38 cellular contexts compared by ENCODE assay signal in genomic region chr6:78925317-78925716, GRCh38.
"Had no signal": no experiment of that assay in that cellular context is flagged by ENCODE, and none has a peak within 500 bp of the region (broad histone marks: within the 10 kb centered on the region; RNA-seq: fewer than 3 reads in every experiment).

No MANE protein-coding gene starts in this region.

- ATAC-seq: activated naive CD4-positive, alpha-beta T cell treated with anti-CD3 and anti-CD28 coated beads, Interleukin-2, amount 50 U/mL, for 72 hours; activated naive CD8-positive, alpha-beta T cell treated with anti-CD3 and anti-CD28 coated beads, Interleukin-2, amount 50 U/mL, for 24 hours; activated T-cell treated with anti-CD3 and anti-CD28 coated beads, Interleukin-2, amount 50 U/mL, for 4 hours; activated T-cell treated with anti-CD3 and anti-CD28 coated beads, Interleukin-2, amount 50 U/mL, for 72 hours; activated T-helper 17 cell treated with anti-CD3 and anti-CD28 coated beads, Interleukin-2, amount 50 U/mL, for 72 hours; body of pancreas had no signal

- H3K4me3 ChIP-seq: adrenal gland, ascending aorta, body of pancreas, breast epithelium, cardiac muscle cell had no signal

- H3K27ac ChIP-seq: adrenal gland, ascending aorta, body of pancreas, brain microvascular endothelial cell, breast epithelium, cardiac muscle cell had no signal

- H3K27ac Mint-ChIP-seq: activated naive CD4-positive, alpha-beta T cell treated with anti-CD3 and anti-CD28 coated beads for 36 hours; activated naive CD4-positive, alpha-beta T cell treated with anti-CD3 and anti-CD28 coated beads, Interleukin-2, amount 10 ng/mL, durations not matched to agents 7 days and 5 days; activated naive CD4-positive, alpha-beta T cell treated with anti-CD3 and anti-CD28 coated beads, Interleukin-2, amount 50 U/mL, for 24 hours; activated naive CD4-positive, alpha-beta T cell treated with anti-CD3 and anti-CD28 coated beads, Interleukin-2, amount 50 U/mL, for 72 hours; activated naive CD8-positive, alpha-beta T cell; activated naive CD8-positive, alpha-beta T cell treated with anti-CD3 and anti-CD28 coated beads for 36 hours; activated naive CD8-positive, alpha-beta T cell treated with anti-CD3 and anti-CD28 coated beads, Interleukin-2, amount 10 ng/mL, durations not matched to agents 7 days and 5 days; activated naive CD8-positive, alpha-beta T cell treated with anti-CD3 and anti-CD28 coated beads, Interleukin-2, amount 50 U/mL, for 24 hours; activated T-cell treated with anti-CD3 and anti-CD28 coated beads, Interleukin-2, amount 50 U/mL, for 24 hours; activated T-cell treated with anti-CD3 and anti-CD28 coated beads, Interleukin-2, amount 50 U/mL, for 72 hours; activated T-helper 1 cell treated with anti-CD3 and anti-CD28 coated beads, Interleukin-12 subunit alpha, Interleukin-12 subunit beta, Interleukin-2, Interleukin-4 antibody, amounts not matched to agents 30 ng/mL and 10 ng/mL and 1 ng/mL, durations not matched to agents 14 hours and 24 hours and 36 hours; activated T-helper 17 cell treated with anti-CD3 and anti-CD28 coated beads, Interleukin-2, amount 50 U/mL, for 72 hours; activated T-helper 2 cell treated with anti-CD3 and anti-CD28 coated beads, Interferon-gamma antibody, Interleukin-2, Interleukin-4, amounts not matched to agents 10 μg/mL and 5 μg/mL and 100 μg/mL, durations not matched to agents 14 hours and 24 hours and 36 hours; brain had no signal

- H3K4me1 Mint-ChIP-seq: activated naive CD4-positive, alpha-beta T cell treated with anti-CD3 and anti-CD28 coated beads, Interleukin-2, amount 10 ng/mL, durations not matched to agents 7 days and 5 days; activated naive CD4-positive, alpha-beta T cell treated with anti-CD3 and anti-CD28 coated beads, Interleukin-2, amount 50 U/mL, for 24 hours; activated naive CD8-positive, alpha-beta T cell treated with anti-CD3 and anti-CD28 coated beads for 36 hours; activated naive CD8-positive, alpha-beta T cell treated with anti-CD3 and anti-CD28 coated beads, Interleukin-2, amount 10 ng/mL, durations not matched to agents 7 days and 5 days; activated naive CD8-positive, alpha-beta T cell treated with anti-CD3 and anti-CD28 coated beads, Interleukin-2, amount 50 U/mL, for 24 hours; activated T-helper 17 cell treated with anti-CD3 and anti-CD28 coated beads, Interleukin-2, amount 50 U/mL, for 72 hours; brain; central memory CD8-positive, alpha-beta T cell had no signal

- H3K36me3 ChIP-seq: adrenal gland, ascending aorta, brain microvascular endothelial cell, breast epithelium, cardiac muscle cell had no signal

- H3K27me3 ChIP-seq: adrenal gland, ascending aorta, body of pancreas, brain microvascular endothelial cell, breast epithelium, cardiac muscle cell had no signal

- DNase-seq: activated effector memory CD4-positive, alpha-beta T cell treated with anti-CD3 and anti-CD28 coated beads, Interleukin-2, amount 50 U/mL, for 16 hours; activated effector memory CD4-positive, alpha-beta T cell treated with Interleukin-2 at 50 U/mL for 16 hours; activated gamma-delta T cell; activated gamma-delta T cell treated with Interleukin-2 at 50 U/mL for 16 hours; activated naive CD4-positive, alpha-beta T cell; activated naive CD4-positive, alpha-beta T cell treated with anti-CD3 and anti-CD28 coated beads for 36 hours; activated naive CD4-positive, alpha-beta T cell treated with anti-CD3 and anti-CD28 coated beads, Interleukin-2, amount 10 ng/mL, durations not matched to agents 7 days and 5 days; activated naive CD4-positive, alpha-beta T cell treated with anti-CD3 and anti-CD28 coated beads, Interleukin-2, amount 50 U/mL, for 16 hours; activated naive CD4-positive, alpha-beta T cell treated with Interleukin-2 at 50 U/mL for 16 hours; activated naive CD8-positive, alpha-beta T cell treated with anti-CD3 and anti-CD28 coated beads for 36 hours; activated naive CD8-positive, alpha-beta T cell treated with anti-CD3 and anti-CD28 coated beads, Interleukin-2, amount 10 ng/mL, durations not matched to agents 7 days and 5 days; activated naive CD8-positive, alpha-beta T cell treated with anti-CD3 and anti-CD28 coated beads, Interleukin-2, amount 50 U/mL, for 24 hours; activated T-cell treated with anti-CD3 and anti-CD28 coated beads, Interleukin-2, amount 50 U/mL, for 1 hour; activated T-cell treated with anti-CD3 and anti-CD28 coated beads, Interleukin-2, amount 50 U/mL, for 24 hours; activated T-cell treated with anti-CD3 and anti-CD28 coated beads, Interleukin-2, amount 50 U/mL, for 4 hours; activated T-cell treated with anti-CD3 and anti-CD28 coated beads, Interleukin-2, amount 50 U/mL, for 48 hours; activated T-cell treated with anti-CD3 and anti-CD28 coated beads, Interleukin-2, amount 50 U/mL, for 72 hours; adrenal gland; amniotic stem cell; amygdala; anterior cingulate cortex; aorta; body of pancreas; brain microvascular endothelial cell; caudate nucleus; cerebellar nuclear complex had no signal

- H3K36me3 Mint-ChIP-seq: activated naive CD4-positive, alpha-beta T cell treated with anti-CD3 and anti-CD28 coated beads, Interleukin-2, amount 10 ng/mL, durations not matched to agents 7 days and 5 days; activated naive CD4-positive, alpha-beta T cell treated with anti-CD3 and anti-CD28 coated beads, Interleukin-2, amount 50 U/mL, for 24 hours; activated naive CD8-positive, alpha-beta T cell treated with anti-CD3 and anti-CD28 coated beads for 36 hours; activated naive CD8-positive, alpha-beta T cell treated with anti-CD3 and anti-CD28 coated beads, Interleukin-2, amount 10 ng/mL, durations not matched to agents 7 days and 5 days had no signal

- H3K27me3 Mint-ChIP-seq: activated naive CD4-positive, alpha-beta T cell treated with anti-CD3 and anti-CD28 coated beads, Interleukin-2, amount 50 U/mL, for 24 hours; activated naive CD8-positive, alpha-beta T cell; activated naive CD8-positive, alpha-beta T cell treated with anti-CD3 and anti-CD28 coated beads for 36 hours; activated naive CD8-positive, alpha-beta T cell treated with anti-CD3 and anti-CD28 coated beads, Interleukin-2, amount 50 U/mL, for 24 hours; activated T-cell treated with anti-CD3 and anti-CD28 coated beads, Interleukin-2, amount 50 U/mL, for 24 hours; activated T-helper 17 cell treated with anti-CD3 and anti-CD28 coated beads, Interleukin-2, amount 50 U/mL, for 72 hours; central memory CD8-positive, alpha-beta T cell had no signal

- H3K4me1 ChIP-seq: adrenal gland, ascending aorta, body of pancreas, breast epithelium had no signal

- H3K4me3 Mint-ChIP-seq: activated naive CD4-positive, alpha-beta T cell treated with anti-CD3 and anti-CD28 coated beads for 36 hours; activated naive CD4-positive, alpha-beta T cell treated with anti-CD3 and anti-CD28 coated beads, Interleukin-2, amount 10 ng/mL, durations not matched to agents 7 days and 5 days; activated naive CD4-positive, alpha-beta T cell treated with anti-CD3 and anti-CD28 coated beads, Interleukin-2, amount 50 U/mL, for 24 hours; activated naive CD8-positive, alpha-beta T cell; activated naive CD8-positive, alpha-beta T cell treated with anti-CD3 and anti-CD28 coated beads for 36 hours; activated naive CD8-positive, alpha-beta T cell treated with anti-CD3 and anti-CD28 coated beads, Interleukin-2, amount 10 ng/mL, durations not matched to agents 7 days and 5 days; activated naive CD8-positive, alpha-beta T cell treated with anti-CD3 and anti-CD28 coated beads, Interleukin-2, amount 50 U/mL, for 24 hours; activated T-cell treated with anti-CD3 and anti-CD28 coated beads, Interleukin-2, amount 50 U/mL, for 24 hours; activated T-cell treated with anti-CD3 and anti-CD28 coated beads, Interleukin-2, amount 50 U/mL, for 4 hours; activated T-cell treated with anti-CD3 and anti-CD28 coated beads, Interleukin-2, amount 50 U/mL, for 72 hours; activated T-helper 1 cell treated with anti-CD3 and anti-CD28 coated beads, Interleukin-12 subunit alpha, Interleukin-12 subunit beta, Interleukin-2, Interleukin-4 antibody, amounts not matched to agents 30 ng/mL and 10 ng/mL and 1 ng/mL, durations not matched to agents 14 hours and 24 hours and 36 hours; activated T-helper 17 cell treated with anti-CD3 and anti-CD28 coated beads, Interleukin-2, amount 50 U/mL, for 72 hours; brain; central memory CD8-positive, alpha-beta T cell had no signal

- H3K9me3 ChIP-seq: adrenal gland had no signal

- FAIRE-seq: bronchial epithelial cell had no signal
